In genomic region chr5:93741136-93741811, GRCh38 we compare ENCODE assay signal across 18 cellular contexts. TPM values are rescaled to one million over a fixed set of nuclear protein-coding genes. Genes with fewer than 3 reads are reported as not detected.
A peak's percentile ranks its signal among the peaks of the same experiment; 100 is the strongest.
DNase-seq lines count a peak whose midpoint lies in the region; ATAC-seq and TF ChIP-seq lines count a peak whose summit lies in the region.
"Had no signal": no experiment of that assay in that cellular context is flagged by ENCODE, and none has a peak within 500 bp of the region (broad histone marks: within the 10 kb centered on the region; RNA-seq: fewer than 3 reads in every experiment).

POU5F2 (minus strand) TSS chr5:93741600; CDS start chr5:93741563, 37 bp downstream.

- H3K27me3 Mint-ChIP-seq in H9 (ENCODE audit: low read depth), result no peaks in the 10 kb centered on the region; the same call in 1 of the 2 replicates
- H3K27me3 Mint-ChIP-seq in chondrocyte (ENCODE audit: low read depth), result no peaks in the 10 kb centered on the region
- H3K27me3 Mint-ChIP-seq: activated CD4-positive, alpha-beta memory T cell treated with anti-CD3 and anti-CD28 coated beads, Interleukin-2, amount 10 ng/mL, durations not matched to agents 7 days and 5 days; CD4-positive, alpha-beta memory T cell; natural killer cell treated with Interleukin-12 subunit alpha and Interleukin-12 subunit beta and Interleukin-15 and Interleukin-18, amount 100 ng/mL, for 72 hours had no signal

- H2AFZ ChIP-seq in H9 (ENCODE audit: low read length) (no peak within 1 kb of the TSS), osteoblast (ENCODE audit: low read length) (no peak within 1 kb of the TSS)

- peaks cover 0 to 29% (median 9%) of the 10 kb centered on the region in 11 experiments; a peak in 12 of 22 replicates for H3K36me3 ChIP-seq in BLaER1 treated with 17β-estradiol and CSF1 and Interleukin-3, amounts not matched to agents 10 nM and 100 nM
- no peaks in the 10 kb centered on the region for H3K36me3 ChIP-seq in osteoblast (ENCODE audit: insufficient read depth, low read length)
- H3K36me3 ChIP-seq: right lobe of liver had no signal

- peaks cover 6 to 27% (median 16%) of the 10 kb centered on the region in 11 experiments; a peak in 15 of 22 replicates for H3K9me3 ChIP-seq in BLaER1 treated with 17β-estradiol and CSF1 and Interleukin-3, amounts not matched to agents 10 nM and 100 nM (replicated peaks in 1 of 11)
- H3K9me3 ChIP-seq in H9 (ENCODE audit: control insufficient read depth, low read depth, low read length) (no peaks in the 10 kb centered on the region), osteoblast (ENCODE audit: low read depth, low read length) (no peaks in the 10 kb centered on the region)
- H3K9me3 ChIP-seq: right lobe of liver had no signal

- peaks cover 0 to 12% (median 11%) of the 10 kb centered on the region in 10 experiments; a peak in 11 of 20 replicates for H3K4me1 ChIP-seq in BLaER1 treated with 17β-estradiol and CSF1 and Interleukin-3, amounts not matched to agents 10 nM and 100 nM
- H3K4me1 ChIP-seq in H9 (ENCODE audit: insufficient read depth, low read length) (no peaks in the 10 kb centered on the region), osteoblast (ENCODE audit: insufficient read depth, low read length) (no peaks in the 10 kb centered on the region)
- H3K4me1 ChIP-seq: left lung, right lobe of liver had no signal

- no peak within 1 kb of the TSS for H2BK12ac ChIP-seq in H9 (ENCODE audit: insufficient read length, low read depth, low read length)

- no peaks in the 10 kb centered on the region for H3K79me2 ChIP-seq in H9 (ENCODE audit: insufficient read depth, low read length)
- H3K79me2 ChIP-seq in osteoblast (ENCODE audit: insufficient read depth, low read length), result no peaks in the 10 kb centered on the region

- H4K5ac ChIP-seq in H9 (ENCODE audit: insufficient read length, low read depth, low read length), result no peak within 1 kb of the TSS

- ATAC-seq in HG03039 (IDR thresholded peaks at IDR 0.05; ENCODE audit: unreplicated experiment) (no peak), GM18907 (IDR thresholded peaks at IDR 0.05; ENCODE audit: unreplicated experiment) (no peak)
- ATAC-seq: activated CD4-positive, CD25-positive, alpha-beta regulatory T cell treated with anti-CD3 and anti-CD28 coated beads, Interleukin-2, amount 50 U/mL, for 24 hours; left lung; natural killer cell treated with Interleukin-12 subunit alpha and Interleukin-12 subunit beta and Interleukin-15 and Interleukin-18, amount 100 ng/mL, for 72 hours had no signal

- peak; percentile 61 for DNase-seq in H9
- no peak for DNase-seq in chondrocyte (ENCODE audit: low spot score)
- peak; percentile 27 for DNase-seq in osteoblast (ENCODE audit: insufficient read length, low spot score, missing footprints)
- DNase-seq in islet precursor cell, result no peak
- DNase-seq: activated CD4-positive, alpha-beta memory T cell treated with anti-CD3 and anti-CD28 coated beads, Interleukin-2, amount 10 ng/mL, durations not matched to agents 7 days and 5 days; CD4-positive, alpha-beta memory T cell; DMS 273 treated with DMSO at 0.1 percent for 48 hours; GDM1; NCI-H1105; NCI-H510A; T-helper 9 cell had no signal

- no peak within 1 kb of the TSS for H2BK20ac ChIP-seq in H9 (ENCODE audit: low read depth, low read length, poor library complexity, severe bottlenecking)

- H3K9me3 Mint-ChIP-seq in H9, result no peaks in the 10 kb centered on the region
- H3K9me3 Mint-ChIP-seq in chondrocyte (ENCODE audit: low read depth), result peaks cover 10% of the 10 kb centered on the region

- TF ChIP-seq CTCF in H9 (conservative IDR thresholded peaks at IDR 0.05) (peak; percentile 57), chondrocyte (IDR thresholded peaks at IDR 0.05) (peak; percentile 10), osteoblast (IDR thresholded peaks at IDR 0.05; ENCODE audit: extremely low read depth, low read depth, low read length) (no peak)

- no peak within 1 kb of the TSS for H4K8ac ChIP-seq in H9 (replicated peaks; ENCODE audit: insufficient read length, low read depth, low read length)

- no peak within 1 kb of the TSS for H3K27ac ChIP-seq in BLaER1 treated with 17β-estradiol and CSF1 and Interleukin-3, amounts not matched to agents 10 nM and 100 nM
- H3K27ac ChIP-seq in H9 (ENCODE audit: insufficient read length, low read depth, low read length) (no peak within 1 kb of the TSS), osteoblast (ENCODE audit: low read depth, low read length) (no peak within 1 kb of the TSS)
- H3K27ac ChIP-seq: left lung, right lobe of liver had no signal

- no peak within 1 kb of the TSS for H3K56ac ChIP-seq in H9 (ENCODE audit: insufficient read length, low read depth, low read length)

- H3K9ac ChIP-seq in BLaER1 treated with 17β-estradiol and CSF1 and Interleukin-3, amounts not matched to agents 10 nM and 100 nM, result no peak within 1 kb of the TSS
- H3K9ac ChIP-seq in H9 (ENCODE audit: extremely low read depth, insufficient read length, low read length), result no peak within 1 kb of the TSS

- peak within 1 kb of the TSS in 7 of 11 experiments; percentile 10 to 51 (median 25); a peak in 10 of 22 replicates for H3K4me2 ChIP-seq in BLaER1 treated with 17β-estradiol and CSF1 and Interleukin-3, amounts not matched to agents 10 nM and 100 nM
- no peak within 1 kb of the TSS for H3K4me2 ChIP-seq in H9 (ENCODE audit: insufficient read depth, insufficient read length, low read length)
- H3K4me2 ChIP-seq in osteoblast (ENCODE audit: insufficient read depth, low read length), result no peak within 1 kb of the TSS

- H2BK15ac ChIP-seq in H9 (ENCODE audit: low read depth, low read length), result no peak within 1 kb of the TSS

- H3K79me1 ChIP-seq in H9 (ENCODE audit: insufficient read depth, low read depth, low read length, poor library complexity, severe bottlenecking), result no peaks in the 10 kb centered on the region

- H4K91ac ChIP-seq in H9 (ENCODE audit: insufficient read length, low read depth, low read length), result no peak within 1 kb of the TSS

- no peak within 1 kb of the TSS for H3K14ac ChIP-seq in H9 (ENCODE audit: insufficient read depth, low read length)

- H3K36me3 Mint-ChIP-seq in H9 (ENCODE audit: insufficient read depth in 1 of 3, low read depth in 3 of 3), result no peaks in the 10 kb centered on the region
- peaks cover 1% of the 10 kb centered on the region for H3K36me3 Mint-ChIP-seq in chondrocyte (ENCODE audit: low read depth)

- no peak within 1 kb of the TSS for H3K27ac Mint-ChIP-seq in H9
- H3K27ac Mint-ChIP-seq in chondrocyte (ENCODE audit: unreplicated experiment), result no peak within 1 kb of the TSS
- H3K27ac Mint-ChIP-seq: activated CD4-positive, alpha-beta memory T cell treated with anti-CD3 and anti-CD28 coated beads, Interleukin-2, amount 10 ng/mL, durations not matched to agents 7 days and 5 days; CD4-positive, alpha-beta memory T cell; natural killer cell treated with Interleukin-12 subunit alpha and Interleukin-12 subunit beta and Interleukin-15 and Interleukin-18, amount 100 ng/mL, for 72 hours had no signal

- H3K4me1 Mint-ChIP-seq in H9 (no peaks in the 10 kb centered on the region), chondrocyte (ENCODE audit: low read depth) (peaks cover under 1% of the 10 kb centered on the region)
- H3K4me1 Mint-ChIP-seq: activated CD4-positive, alpha-beta memory T cell treated with anti-CD3 and anti-CD28 coated beads, Interleukin-2, amount 10 ng/mL, durations not matched to agents 7 days and 5 days had no signal

- no peak within 1 kb of the TSS for H2BK120ac ChIP-seq in H9 (ENCODE audit: low read depth, low read length, poor library complexity, severe bottlenecking)

- H3K4me3 Mint-ChIP-seq in H9, result no peak within 1 kb of the TSS
- H3K4me3 Mint-ChIP-seq in chondrocyte (ENCODE audit: unreplicated experiment), result no peak within 1 kb of the TSS
- H3K4me3 Mint-ChIP-seq: activated CD4-positive, alpha-beta memory T cell treated with anti-CD3 and anti-CD28 coated beads, Interleukin-2, amount 10 ng/mL, durations not matched to agents 7 days and 5 days; CD4-positive, alpha-beta memory T cell; natural killer cell treated with Interleukin-12 subunit alpha and Interleukin-12 subunit beta and Interleukin-15 and Interleukin-18, amount 100 ng/mL, for 72 hours had no signal

- no peaks in the 10 kb centered on the region for H3K23me2 ChIP-seq in H9 (ENCODE audit: insufficient read length, low read depth, low read length, poor library complexity, severe bottlenecking)

- no peak within 1 kb of the TSS for H3K23ac ChIP-seq in H9 (ENCODE audit: insufficient read length, low read depth, low read length)

- no peak within 1 kb of the TSS for H3K4ac ChIP-seq in H9 (ENCODE audit: low read depth, low read length)

- H3T11ph ChIP-seq in H9 (ENCODE audit: low read length), result no peak within 1 kb of the TSS

- H2AK5ac ChIP-seq in H9 (ENCODE audit: insufficient read length, low read length), result no peak within 1 kb of the TSS

- WGBS in H9 (ENCODE audit: extremely low coverage, insufficient read length, low lambda C conversion rate), result no CpG with 5 or more reads among the region's 29 CpGs

- H3K27me3 ChIP-seq in BLaER1 treated with 17β-estradiol and CSF1 and Interleukin-3, amounts not matched to agents 10 nM and 100 nM, result no peaks in the 10 kb centered on the region
- no peaks in the 10 kb centered on the region for H3K27me3 ChIP-seq in H9 (ENCODE audit: insufficient read depth, low read length)
- H3K27me3 ChIP-seq in osteoblast (ENCODE audit: insufficient read depth, low read length), result no peaks in the 10 kb centered on the region
- H3K27me3 ChIP-seq: left lung, right lobe of liver had no signal

- H2BK5ac ChIP-seq in H9 (ENCODE audit: insufficient read length, low read length), result no peak within 1 kb of the TSS

- no peaks in the 10 kb centered on the region for H4K20me1 ChIP-seq in BLaER1 treated with 17β-estradiol and CSF1 and Interleukin-3, amounts not matched to agents 10 nM and 100 nM
- H4K20me1 ChIP-seq in H9 (ENCODE audit: control insufficient read depth, insufficient read depth, insufficient read length) (no peaks in the 10 kb centered on the region), osteoblast (ENCODE audit: insufficient read depth, low read length) (no peaks in the 10 kb centered on the region)

- H3K18ac ChIP-seq in H9 (ENCODE audit: insufficient read length, low read depth, low read length), result no peak within 1 kb of the TSS

- H3K4me3 ChIP-seq in BLaER1 treated with 17β-estradiol and CSF1 and Interleukin-3, amounts not matched to agents 10 nM and 100 nM, result no peak within 1 kb of the TSS
- H3K4me3 ChIP-seq in osteoblast (ENCODE audit: insufficient read depth, low read length), result no peak within 1 kb of the TSS
- H3K4me3 ChIP-seq: left lung, right lobe of liver had no signal

RNA-seq across cellular contexts. Expression of gene POU5F2, which starts in this region (rescaled TPM):
- total RNA-seq in H9 (2021) (0.11 and 0.22 TPM in 2 replicates), chondrocyte (0.45 to 0.92 TPM (median 0.62 TPM) in 3 replicates), osteoblast (1.8 and 2.9 TPM in 2 replicates)

Comparison
In these comparisons a context has a peak if more than half of its experiments do, and no peak if none do; other contexts are left out.
1. Peak in DNase-seq in H9; RNA of the gene not detected or under 1 TPM.
2. H3K4me2 ChIP-seq: peak in BLaER1 treated with 17β-estradiol and CSF1 and Interleukin-3, amounts not matched to agents 10 nM and 100 nM (7 of 11); none in H9 (single experiment) and osteoblast (single experiment).